ENCODE assay signal across 8 cellular contexts in the genomic region with DNA sequence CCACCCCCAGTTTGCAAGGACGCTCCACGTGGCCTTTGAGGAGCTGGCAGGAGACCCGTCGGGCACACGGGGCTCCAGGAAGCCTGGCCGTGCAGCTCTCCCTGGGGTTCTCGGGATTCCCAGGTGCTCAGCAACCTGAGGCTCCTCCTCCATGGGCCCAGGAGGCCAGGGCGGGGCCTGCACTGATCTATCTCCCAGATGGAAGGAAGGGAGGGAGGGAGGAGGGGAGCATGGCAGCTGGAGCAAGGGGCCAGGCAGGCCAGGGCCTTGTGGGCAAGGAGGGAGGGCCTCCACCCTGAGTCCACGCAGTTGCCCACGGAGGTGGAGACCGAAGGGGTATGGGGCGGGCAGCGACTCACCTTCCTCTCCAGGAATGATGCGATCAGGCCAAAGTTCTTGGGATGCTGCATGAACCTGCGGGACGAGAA.
DNase-seq lines count a peak whose midpoint lies in the region; ATAC-seq, FAIRE-seq and TF ChIP-seq lines count a peak whose summit lies in the region.

No MANE protein-coding gene starts in this region.

- no peak for FAIRE-seq in A549 (lab: Jason Lieb, UNC)
- FAIRE-seq in bronchial epithelial cell (lab: Jason Lieb, UNC), result no peak
- FAIRE-seq in frontal cortex (lab: Jason Lieb, UNC), result no peak

- H3K27me3 ChIP-seq in MG63, result no peaks in the 10 kb centered on the region
- H3K27me3 ChIP-seq in bronchial epithelial cell (ENCODE audit: control insufficient read depth, insufficient read depth, low read length), result no peaks in the 10 kb centered on the region
- no peaks in the 10 kb centered on the region for H3K27me3 ChIP-seq in mesendoderm (ENCODE audit: insufficient read depth, low read length, poor library complexity)

- TF ChIP-seq RAD21 in A549 (conservative IDR thresholded peaks at IDR 0.05 in 1 of 2, IDR thresholded peaks at IDR 0.05 in 1 of 2), result no peak

- H3K4ac ChIP-seq in mesendoderm (ENCODE audit: low read depth, low read length), result no peak overlapping the region

- peak; percentile 58 to 78 for DNase-seq in A549 (ENCODE audit: low read depth in 1 of 2, low spot score in 1 of 2)
- no peak for DNase-seq in MG63
- DNase-seq in bronchial epithelial cell (ENCODE audit: low read depth), result peak; percentile 54
- DNase-seq in mesendoderm, result no peak
- no peak for DNase-seq in frontal cortex (ENCODE audit: low spot score in 2 of 2)
- DNase-seq in NCI-H1436 (lab: John Stamatoyannopoulos, UW), result no peak
- no peak for DNase-seq in middle frontal gyrus (ENCODE audit: extremely low spot score, low spot score)

- H3K4me2 ChIP-seq in A549, result peak overlapping the region; percentile 99
- H3K4me2 ChIP-seq in mesendoderm (ENCODE audit: low read length), result no peak overlapping the region

- peak overlapping the region; percentile 5 for H3K56ac ChIP-seq in mesendoderm (ENCODE audit: low read length)

- 41% methylated on average over 15 of the region's 16 CpGs for WGBS in A549 (ENCODE audit: missing lambda C conversion rate)
- no CpG with 5 or more reads among the region's 16 CpGs for WGBS in mesendoderm (ENCODE audit: extremely low coverage, insufficient coverage, low lambda C conversion rate)

- H3K79me1 ChIP-seq in mesendoderm (ENCODE audit: low read length), result peaks cover 1% of the 10 kb centered on the region

- H3K36me3 ChIP-seq in MG63, result peaks cover 64% of the 10 kb centered on the region
- peaks cover 22% of the 10 kb centered on the region for H3K36me3 ChIP-seq in bronchial epithelial cell (ENCODE audit: control insufficient read depth, insufficient read depth, low read length)
- H3K36me3 ChIP-seq in mesendoderm (ENCODE audit: control insufficient read depth, insufficient read depth, low read length), result peaks cover 5% of the 10 kb centered on the region

- H3K27ac ChIP-seq in A549, result peak overlapping the region; percentile 91 to 99
- H3K27ac ChIP-seq in mesendoderm (ENCODE audit: low read depth, low read length), result no peak overlapping the region

- H2BK120ac ChIP-seq in mesendoderm (ENCODE audit: low read depth, low read length), result no peak overlapping the region

- peaks cover 34% of the 10 kb centered on the region for H3K4me1 ChIP-seq in A549
- H3K4me1 ChIP-seq in mesendoderm (ENCODE audit: control insufficient read depth, low read depth, low read length), result no peaks in the 10 kb centered on the region

- no peak overlapping the region for H3K18ac ChIP-seq in mesendoderm (ENCODE audit: low read length)

- no peak overlapping the region for H3K23ac ChIP-seq in mesendoderm (ENCODE audit: low read length)

- no peak for TF ChIP-seq EP300 in A549 (IDR thresholded peaks at IDR 0.05)

- no peak overlapping the region for H4K8ac ChIP-seq in mesendoderm (ENCODE audit: low read depth, low read length)

- CTCF ChIA-PET in A549 (lab: Yijun Ruan, JAX), result interaction anchor here (1.2 to 2.2 kb wide), 3 partner anchors 13 to 42 kb away, joined by 4 to 6 read pairs (median 6); no protein-coding TSS in a partner anchor

- TF ChIP-seq CTCF in A549 (IDR thresholded peaks at IDR 0.05), result no peak
- TF ChIP-seq CTCF in bronchial epithelial cell (IDR thresholded peaks at IDR 0.05; ENCODE audit: insufficient read depth, low read length, severe bottlenecking), result no peak

- TF ChIP-seq POLR2A in A549 (IDR thresholded peaks at IDR 0.05; ENCODE audit: low read length), result no peak

- H3K79me2 ChIP-seq in mesendoderm (ENCODE audit: control insufficient read depth, insufficient read depth, low read length), result no peaks in the 10 kb centered on the region

- H3K9me3 ChIP-seq in A549, result no peaks in the 10 kb centered on the region
- no peaks in the 10 kb centered on the region for H3K9me3 ChIP-seq in MG63

- no peak overlapping the region for H2AK5ac ChIP-seq in mesendoderm (ENCODE audit: low read length)

- ATAC-seq in A549, result peak; percentile 54 to 56
- no peak for ATAC-seq in HG03135 (IDR thresholded peaks at IDR 0.05; ENCODE audit: unreplicated experiment)

- no peak overlapping the region for H3K9ac ChIP-seq in mesendoderm (ENCODE audit: low read length)

- no peak overlapping the region for H4K5ac ChIP-seq in mesendoderm (ENCODE audit: low read length)

- H2BK15ac ChIP-seq in mesendoderm (replicated peaks; ENCODE audit: low read depth), result no peak overlapping the region

- POLR2A ChIA-PET in A549 (lab: Yijun Ruan, JAX), result interaction anchor here (1.3 to 1.9 kb wide), 2 partner anchors 33 to 97 kb away, joined by 6 to 7 read pairs; no protein-coding TSS in a partner anchor

- no peak overlapping the region for H2BK5ac ChIP-seq in mesendoderm (ENCODE audit: low read length)

- H3K4me3 ChIP-seq in A549, result peak overlapping the region; percentile 46
- peak overlapping the region; percentile 12 for H3K4me3 ChIP-seq in MG63
- H3K4me3 ChIP-seq in bronchial epithelial cell (ENCODE audit: low read depth, low read length), result peak overlapping the region; percentile 11
- H3K4me3 ChIP-seq in mesendoderm (ENCODE audit: low read length), result no peak overlapping the region

TF ChIP-seq in A549, 52 proteins besides CTCF, POLR2A, EP300 and RAD21:
- TF ChIP-seq, protein P1, sequence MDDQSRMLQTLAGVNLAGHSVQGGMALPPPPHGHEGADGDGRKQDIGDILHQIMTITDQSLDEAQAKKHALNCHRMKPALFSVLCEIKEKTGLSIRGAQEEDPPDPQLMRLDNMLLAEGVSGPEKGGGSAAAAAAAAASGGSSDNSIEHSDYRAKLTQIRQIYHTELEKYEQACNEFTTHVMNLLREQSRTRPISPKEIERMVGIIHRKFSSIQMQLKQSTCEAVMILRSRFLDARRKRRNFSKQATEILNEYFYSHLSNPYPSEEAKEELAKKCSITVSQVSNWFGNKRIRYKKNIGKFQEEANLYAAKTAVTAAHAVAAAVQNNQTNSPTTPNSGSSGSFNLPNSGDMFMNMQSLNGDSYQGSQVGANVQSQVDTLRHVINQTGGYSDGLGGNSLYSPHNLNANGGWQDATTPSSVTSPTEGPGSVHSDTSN (IDR thresholded peaks at IDR 0.05), result peak; percentile 1; the same call in 1 of the 2 replicates
- TF ChIP-seq JUNB (IDR thresholded peaks at IDR 0.05) (no peak), HOXB5 (CRISPR knock-in tag; IDR thresholded peaks at IDR 0.05) (0 out of 2 replicates have a peak, but pooled peaks have one; percentile 25)

Comparison
In these comparisons a context has a peak if more than half of its experiments do, and no peak if none do; other contexts are left out.
1. DNase-seq: peak in A549 (2 of 2) and bronchial epithelial cell (single experiment); none in MG63 (single experiment), mesendoderm (single experiment), frontal cortex (0 of 2), NCI-H1436 (single experiment) and middle frontal gyrus (single experiment).